Comparison of ENCODE assay signal across 26 cellular contexts in genomic region chr16:52928955-52929354, GRCh38.
"Had no signal": no experiment of that assay in that cellular context is flagged by ENCODE, and none has a peak within 500 bp of the region (broad histone marks: within the 10 kb centered on the region; RNA-seq: fewer than 3 reads in every experiment).

No MANE protein-coding gene starts in this region.

- H3K27me3 Mint-ChIP-seq: stimulated activated naive B cell treated with anti-CD40 and anti-IgM and Interleukin-4, amounts not matched to agents 10 μg/mL and 1 μg/mL and 100 μg/mL, for 72 hours had no signal

- H3K27ac Mint-ChIP-seq: natural killer cell treated with Interleukin-12 subunit alpha and Interleukin-12 subunit beta and Interleukin-15 and Interleukin-18, amount 100 ng/mL, for 72 hours; nephron progenitor cell; stimulated activated effector memory CD8-positive, alpha-beta T cell treated with anti-CD3 and anti-CD28 coated beads, Interleukin-12 subunit alpha, Interleukin-12 subunit beta, amount 100 ng/mL, for 72 hours; stimulated activated naive B cell treated with anti-CD40 and anti-IgM and Interleukin-4, amounts not matched to agents 10 μg/mL and 1 μg/mL and 100 μg/mL, for 72 hours; stimulated activated naive CD8-positive, alpha-beta T cell treated with anti-CD3 and anti-CD28 coated beads, Interleukin-15, Interleukin-2, amounts not matched to agents 100 ng/mL and 50 ng/mL, for 24 hours had no signal

- H3K27me3 ChIP-seq: neutrophil, pancreas, right lobe of liver, sigmoid colon, stomach, thyroid gland, tibial nerve, upper lobe of left lung, vagina had no signal

- H3K4me3 Mint-ChIP-seq: natural killer cell treated with Interleukin-12 subunit alpha and Interleukin-12 subunit beta and Interleukin-15 and Interleukin-18, amount 100 ng/mL, for 72 hours; nephron progenitor cell; neural crest cell; stimulated activated effector memory CD8-positive, alpha-beta T cell treated with anti-CD3 and anti-CD28 coated beads, Interleukin-12 subunit alpha, Interleukin-12 subunit beta, amount 100 ng/mL, for 72 hours; stimulated activated naive B cell treated with anti-CD40 and anti-IgM and Interleukin-4, amounts not matched to agents 10 μg/mL and 1 μg/mL and 100 μg/mL, for 72 hours; stimulated activated naive CD8-positive, alpha-beta T cell treated with anti-CD3 and anti-CD28 coated beads, Interleukin-15, Interleukin-2, amounts not matched to agents 100 ng/mL and 50 ng/mL, for 24 hours had no signal

- H3K36me3 Mint-ChIP-seq: natural killer cell treated with Interleukin-12 subunit alpha and Interleukin-12 subunit beta and Interleukin-15 and Interleukin-18, amount 100 ng/mL, for 72 hours; stimulated activated effector memory CD8-positive, alpha-beta T cell treated with anti-CD3 and anti-CD28 coated beads, Interleukin-12 subunit alpha, Interleukin-12 subunit beta, amount 100 ng/mL, for 72 hours; stimulated activated naive B cell treated with anti-CD40 and anti-IgM and Interleukin-4, amounts not matched to agents 10 μg/mL and 1 μg/mL and 100 μg/mL, for 72 hours had no signal

- H3K4me1 ChIP-seq: pancreas, psoas muscle, right lobe of liver, sigmoid colon, stomach, thyroid gland, tibial nerve, upper lobe of left lung, vagina had no signal

- DNase-seq: nephron progenitor cell; nucleus accumbens; pancreas; psoas muscle; right cardiac atrium; right lobe of liver; sigmoid colon; small intestine; stimulated activated CD4-positive, alpha-beta T cell treated with anti-CD3 and anti-CD28 coated beads, Interleukin-15, amount 100 ng/mL, for 24 hours; stimulated activated CD4-positive, alpha-beta T cell treated with anti-CD3 and anti-CD28 coated beads, Interleukin-2, amount 100 ng/mL, for 24 hours; stimulated activated CD4-positive, alpha-beta T cell treated with anti-CD3 and anti-CD28 coated beads, Interleukin-2, amount 100 ng/mL, for 48 hours; stimulated activated CD4-positive, alpha-beta T cell treated with anti-CD3 and anti-CD28 coated beads, Interleukin-4, amount 100 ng/mL, for 24 hours; stimulated activated naive B cell treated with anti-CD40 and anti-IgM and Interleukin-4, amounts not matched to agents 10 μg/mL and 1 μg/mL and 100 μg/mL, for 72 hours; stimulated activated naive CD4-positive, alpha-beta T cell treated with Interleukin-2 at 50 U/mL for 16 hours; stomach; thyroid gland; trophoblast cell; upper lobe of left lung had no signal

- H3K4me3 ChIP-seq: pancreas, psoas muscle, right lobe of liver, sigmoid colon, stomach, thoracic aorta, thyroid gland, tibial nerve, upper lobe of left lung, vagina had no signal

- H3K27ac ChIP-seq: neutrophil, pancreas, psoas muscle, right lobe of liver, sigmoid colon, stomach, thoracic aorta, thyroid gland, tibial nerve, upper lobe of left lung, vagina had no signal

- ATAC-seq: natural killer cell treated with Interleukin-12 subunit alpha and Interleukin-12 subunit beta and Interleukin-15 and Interleukin-18, amount 100 ng/mL, for 72 hours; pancreas; psoas muscle; right cardiac atrium; right lobe of liver; stimulated activated effector memory CD8-positive, alpha-beta T cell treated with anti-CD3 and anti-CD28 coated beads, Interleukin-12 subunit alpha, Interleukin-12 subunit beta, amount 100 ng/mL, for 72 hours; stimulated activated naive B cell treated with anti-CD40 and anti-IgM and Interleukin-4, amounts not matched to agents 10 μg/mL and 1 μg/mL and 100 μg/mL, for 72 hours had no signal

- H3K4me1 Mint-ChIP-seq: nephron progenitor cell; stimulated activated effector memory CD8-positive, alpha-beta T cell treated with anti-CD3 and anti-CD28 coated beads, Interleukin-12 subunit alpha, Interleukin-12 subunit beta, amount 100 ng/mL, for 72 hours; stimulated activated naive B cell treated with anti-CD40 and anti-IgM and Interleukin-4, amounts not matched to agents 10 μg/mL and 1 μg/mL and 100 μg/mL, for 72 hours had no signal

- H3K9me3 ChIP-seq: neutrophil, pancreas, psoas muscle, right lobe of liver, sigmoid colon, thoracic aorta, thyroid gland, vagina had no signal

- H3K9me3 Mint-ChIP-seq: natural killer cell treated with Interleukin-12 subunit alpha and Interleukin-12 subunit beta and Interleukin-15 and Interleukin-18, amount 100 ng/mL, for 72 hours; stimulated activated effector memory CD8-positive, alpha-beta T cell treated with anti-CD3 and anti-CD28 coated beads, Interleukin-12 subunit alpha, Interleukin-12 subunit beta, amount 100 ng/mL, for 72 hours had no signal

- H3K36me3 ChIP-seq: neutrophil, pancreas, right lobe of liver, sigmoid colon, stomach, thoracic aorta, thyroid gland, tibial nerve, upper lobe of left lung, vagina had no signal
